1 cellular context compared by ENCODE assay signal in the genomic region with DNA sequence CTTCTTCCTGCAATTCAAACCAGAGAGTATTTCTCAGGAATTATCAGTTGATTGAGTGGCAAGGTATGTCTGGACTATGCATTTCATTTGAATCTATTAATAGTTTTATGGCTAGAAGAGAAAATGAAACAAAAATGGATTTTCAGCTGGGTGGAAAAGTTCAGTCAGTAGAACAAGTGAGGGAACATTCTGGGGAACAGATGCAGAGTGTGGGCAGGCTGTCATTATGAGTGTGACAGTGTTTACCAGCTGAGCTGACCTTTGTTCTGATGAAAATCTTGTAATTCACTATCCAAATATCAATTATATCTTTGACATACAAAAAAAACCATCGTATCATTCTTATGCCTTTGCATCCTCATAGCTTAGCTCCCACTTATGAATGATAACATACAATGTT.
TF ChIP-seq lines count a peak whose summit lies in the region.

No MANE protein-coding gene starts in this region.

TF ChIP-seq in neural cell, 6 proteins besides CTCF, POLR2A, EP300 and RAD21 (continued from another document):
- TF ChIP-seq, protein P1, sequence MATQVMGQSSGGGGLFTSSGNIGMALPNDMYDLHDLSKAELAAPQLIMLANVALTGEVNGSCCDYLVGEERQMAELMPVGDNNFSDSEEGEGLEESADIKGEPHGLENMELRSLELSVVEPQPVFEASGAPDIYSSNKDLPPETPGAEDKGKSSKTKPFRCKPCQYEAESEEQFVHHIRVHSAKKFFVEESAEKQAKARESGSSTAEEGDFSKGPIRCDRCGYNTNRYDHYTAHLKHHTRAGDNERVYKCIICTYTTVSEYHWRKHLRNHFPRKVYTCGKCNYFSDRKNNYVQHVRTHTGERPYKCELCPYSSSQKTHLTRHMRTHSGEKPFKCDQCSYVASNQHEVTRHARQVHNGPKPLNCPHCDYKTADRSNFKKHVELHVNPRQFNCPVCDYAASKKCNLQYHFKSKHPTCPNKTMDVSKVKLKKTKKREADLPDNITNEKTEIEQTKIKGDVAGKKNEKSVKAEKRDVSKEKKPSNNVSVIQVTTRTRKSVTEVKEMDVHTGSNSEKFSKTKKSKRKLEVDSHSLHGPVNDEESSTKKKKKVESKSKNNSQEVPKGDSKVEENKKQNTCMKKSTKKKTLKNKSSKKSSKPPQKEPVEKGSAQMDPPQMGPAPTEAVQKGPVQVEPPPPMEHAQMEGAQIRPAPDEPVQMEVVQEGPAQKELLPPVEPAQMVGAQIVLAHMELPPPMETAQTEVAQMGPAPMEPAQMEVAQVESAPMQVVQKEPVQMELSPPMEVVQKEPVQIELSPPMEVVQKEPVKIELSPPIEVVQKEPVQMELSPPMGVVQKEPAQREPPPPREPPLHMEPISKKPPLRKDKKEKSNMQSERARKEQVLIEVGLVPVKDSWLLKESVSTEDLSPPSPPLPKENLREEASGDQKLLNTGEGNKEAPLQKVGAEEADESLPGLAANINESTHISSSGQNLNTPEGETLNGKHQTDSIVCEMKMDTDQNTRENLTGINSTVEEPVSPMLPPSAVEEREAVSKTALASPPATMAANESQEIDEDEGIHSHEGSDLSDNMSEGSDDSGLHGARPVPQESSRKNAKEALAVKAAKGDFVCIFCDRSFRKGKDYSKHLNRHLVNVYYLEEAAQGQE (IDR thresholded peaks at IDR 0.05; ENCODE audit: borderline replicate concordance): no peak
- TF ChIP-seq SMC3 (conservative IDR thresholded peaks at IDR 0.05; ENCODE audit: poor library complexity) (no peak), EZH2 (IDR thresholded peaks at IDR 0.05; ENCODE audit: borderline replicate concordance, insufficient read depth, low read length, poor library complexity, severe bottlenecking) (no peak)
TF ChIP-seq in neural cell: peak in this region for 0.
